Comparison of ENCODE assay signal across 8 cellular contexts in the genomic region with DNA sequence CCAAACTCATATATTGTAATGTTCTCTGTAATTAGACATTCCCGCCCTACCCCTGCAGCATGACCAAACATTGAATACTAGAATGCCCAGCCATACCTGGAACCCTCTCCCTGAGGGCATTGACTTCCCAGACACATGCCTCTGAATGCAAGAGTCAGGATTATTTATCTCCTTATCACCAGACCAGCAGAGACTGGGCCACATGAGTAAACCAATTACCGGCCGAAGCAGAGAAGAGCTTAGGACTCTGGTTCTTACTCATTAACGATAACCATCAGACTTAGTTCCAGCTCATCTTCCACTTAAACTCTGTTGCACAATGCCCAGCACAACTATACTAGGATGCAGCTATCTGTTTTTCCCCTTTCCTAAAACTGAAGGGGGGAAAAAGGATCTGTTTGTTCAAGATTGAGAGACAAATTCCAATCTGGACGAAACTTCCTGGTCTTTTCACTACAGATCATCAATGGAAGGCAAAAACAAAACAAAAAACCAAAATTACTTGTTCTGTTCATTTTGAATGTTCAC.
DNase-seq lines count a peak whose midpoint lies in the region; ATAC-seq, FAIRE-seq and TF ChIP-seq lines count a peak whose summit lies in the region.
"Had no signal": no experiment of that assay in that cellular context is flagged by ENCODE, and none has a peak within 500 bp of the region (broad histone marks: within the 10 kb centered on the region; RNA-seq: fewer than 3 reads in every experiment).

No MANE protein-coding gene starts in this region.

- H3K4me3 Mint-ChIP-seq in stimulated activated memory B cell treated with anti-CD40 and anti-IgM and Interleukin-4, amounts not matched to agents 10 μg/mL and 1 μg/mL and 100 μg/mL, for 72 hours = no peak overlapping the region

- TF ChIP-seq POLR2A in H54 (IDR thresholded peaks at IDR 0.05; ENCODE audit: low read depth, low read length) = no peak

- no peaks in the 10 kb centered on the region for H3K9me3 ChIP-seq in pancreas

- peaks cover 35% of the 10 kb centered on the region for H3K36me3 Mint-ChIP-seq in stimulated activated memory B cell treated with anti-CD40 and anti-IgM and Interleukin-4, amounts not matched to agents 10 μg/mL and 1 μg/mL and 100 μg/mL, for 72 hours

- H3K4me3 ChIP-seq in pancreas = no peak overlapping the region

- FAIRE-seq in H54 (lab: Jason Lieb, UNC) = peak; percentile 38
- FAIRE-seq in pancreas (lab: Jason Lieb, UNC) = no peak

- no peak for TF ChIP-seq CTCF in RWPE1 (conservative IDR thresholded peaks at IDR 0.05; ENCODE audit: low read depth)
- TF ChIP-seq CTCF in pancreas (IDR thresholded peaks at IDR 0.05) = no peak

- peaks cover 0 to 14% (median 0%) of the 10 kb centered on the region in 3 donors for H3K4me1 ChIP-seq in pancreas

- H3K36me3 ChIP-seq in pancreas = no peaks in the 10 kb centered on the region

- no peaks in the 10 kb centered on the region for H3K27me3 ChIP-seq in pancreas

- DNase-seq in H54 (ENCODE audit: insufficient read length, low spot score) (no peak), RWPE1 (ENCODE audit: low spot score) (peak; percentile 93), left cardiac atrium (no peak), pancreas (no peak), NCI-H2029 treated with DMSO at 0.1 percent for 48 hours (lab: John Stamatoyannopoulos, UW) (no peak), COR-L47 (lab: John Stamatoyannopoulos, UW) (no peak)
- DNase-seq: RPMI8226 had no signal

- H3K27me3 Mint-ChIP-seq in stimulated activated memory B cell treated with anti-CD40 and anti-IgM and Interleukin-4, amounts not matched to agents 10 μg/mL and 1 μg/mL and 100 μg/mL, for 72 hours = no peaks in the 10 kb centered on the region

- ATAC-seq in left cardiac atrium (peak; percentile 6 to 30), pancreas (no peak)
- no peak for ATAC-seq in stimulated activated memory B cell treated with anti-CD40 and anti-IgM and Interleukin-4, amounts not matched to agents 10 μg/mL and 1 μg/mL and 100 μg/mL, for 72 hours

- peaks cover 75% of the 10 kb centered on the region for H3K4me1 Mint-ChIP-seq in stimulated activated memory B cell treated with anti-CD40 and anti-IgM and Interleukin-4, amounts not matched to agents 10 μg/mL and 1 μg/mL and 100 μg/mL, for 72 hours

- intact Hi-C loops in left cardiac atrium (cut with DNase I) = no loop called here
- intact Hi-C loops in pancreas (cut with DNase I) = no loop called here

- no peaks in the 10 kb centered on the region for H3K9me3 Mint-ChIP-seq in stimulated activated memory B cell treated with anti-CD40 and anti-IgM and Interleukin-4, amounts not matched to agents 10 μg/mL and 1 μg/mL and 100 μg/mL, for 72 hours

- 87 to 88% methylated on average over 5 of the region's 5 CpGs for WGBS in pancreas, 2 donors

- H3K27ac Mint-ChIP-seq in stimulated activated memory B cell treated with anti-CD40 and anti-IgM and Interleukin-4, amounts not matched to agents 10 μg/mL and 1 μg/mL and 100 μg/mL, for 72 hours = peak overlapping the region; percentile 79

- CTCF ChIA-PET in RWPE1 (lab: Yijun Ruan, JAX) = no interaction called here

- POLR2A ChIA-PET in RWPE1 (lab: Yijun Ruan, JAX; ENCODE audit: low non-redundant PET) = no interaction called here

- H3K27ac ChIP-seq in RWPE1 (no peak overlapping the region), pancreas (no peak overlapping the region)

Comparison
In these comparisons a context has a peak if more than half of its experiments do, and no peak if none do; other contexts are left out.
1. ATAC-seq: peak in left cardiac atrium (2 of 2); none in stimulated activated memory B cell treated with anti-CD40 and anti-IgM and Interleukin-4, amounts not matched to agents 10 μg/mL and 1 μg/mL and 100 μg/mL, for 72 hours (single experiment) and pancreas (0 of 4).